In genomic region chr11:80297808-80298460, GRCh38 we compare ENCODE assay signal across 16 cellular contexts.
DNase-seq lines count a peak whose midpoint lies in the region; TF ChIP-seq lines count a peak whose summit lies in the region.
"Had no signal": no experiment of that assay in that cellular context is flagged by ENCODE, and none has a peak within 500 bp of the region (broad histone marks: within the 10 kb centered on the region; RNA-seq: fewer than 3 reads in every experiment).

No MANE protein-coding gene starts in this region.

- no peaks in the 10 kb centered on the region for H3K4me1 ChIP-seq in transverse colon
- H3K4me1 ChIP-seq: tibial artery had no signal

- H3K9me3 ChIP-seq in transverse colon = no peaks in the 10 kb centered on the region
- H3K9me3 ChIP-seq: tibial artery had no signal

- H3K36me3 ChIP-seq in transverse colon = no peaks in the 10 kb centered on the region
- H3K36me3 ChIP-seq: tibial artery had no signal

- H3K27me3 ChIP-seq in transverse colon = no peaks in the 10 kb centered on the region
- H3K27me3 ChIP-seq: tibial artery had no signal

- no peak overlapping the region for H3K4me3 ChIP-seq in astrocyte of the cerebellum (ENCODE audit: low read depth, low read length)
- H3K4me3 ChIP-seq in transverse colon = no peak overlapping the region
- H3K4me3 ChIP-seq: GM12878, tibial artery had no signal

- intact Hi-C loops in transverse colon (cut with DNase I; ENCODE audit: low total_unique reads) = no loop called here

- DNase-seq in ACHN = peak; percentile 22
- DNase-seq in HT-29 (ENCODE audit: low spot score) = peak; percentile 61
- DNase-seq in astrocyte of the cerebellum (ENCODE audit: low read depth) = peak; percentile 58
- DNase-seq in glomerular endothelial cell (ENCODE audit: extremely low read depth, low read depth, low spot score) = peak; percentile 10
- no peak for DNase-seq in transverse colon
- no peak for DNase-seq in stimulated activated CD4-positive, alpha-beta T cell treated with anti-CD3 and anti-CD28 coated beads, Interleukin-4, amount 100 ng/mL, for 1 hour
- DNase-seq in NCI-H2029 (lab: John Stamatoyannopoulos, UW) = no peak
- DNase-seq in DMS153 treated with DMSO at 0.1 percent for 48 hours (lab: John Stamatoyannopoulos, UW; ENCODE audit: unreplicated experiment) = no peak
- DNase-seq: activated effector memory CD4-positive, alpha-beta T cell treated with Interleukin-2 at 50 U/mL for 16 hours; DMS79 treated with DMSO at 0.1 percent for 48 hours; erythroblast; NCI-H1694; NCI-H774; SHP77 treated with DMSO at 0.1 percent for 48 hours; tibial artery had no signal

- 49 to 62% methylated on average over 3 of the region's 3 CpGs for WGBS in transverse colon (ENCODE audit: low coverage in 1 of 2), 2 donors

- TF ChIP-seq EP300 in transverse colon (IDR thresholded peaks at IDR 0.05; ENCODE audit: low read depth) = no peak

- no peak for TF ChIP-seq POLR2A in transverse colon (IDR thresholded peaks at IDR 0.05)

- in situ Hi-C loops in ACHN (cut with HindIII; ENCODE audit: low pct_ligation_motif_present, low pct_unique_long_range_greater_than_20kb, low sequenced_read_pairs) (no loop called here), astrocyte of the cerebellum (cut with HindIII; ENCODE audit: low sequenced_read_pairs) (no loop called here), transverse colon (cut with MboI; ENCODE audit: low pct_ligation_motif_present in 1 of 4, low pct_unique_long_range_greater_than_20kb in 1 of 4, low sequenced_read_pairs in 3 of 4) (no loop called here)

- H3K27ac ChIP-seq in transverse colon = no peak overlapping the region
- H3K27ac ChIP-seq: tibial artery had no signal

- TF ChIP-seq CTCF in astrocyte of the cerebellum (IDR thresholded peaks at IDR 0.05; ENCODE audit: low read depth, low read length, missing control alignments) (no peak), transverse colon (IDR thresholded peaks at IDR 0.05) (no peak)

Comparison
In these comparisons a context has a peak if more than half of its experiments do, and no peak if none do; other contexts are left out.
1. DNase-seq: peak in ACHN (single experiment), HT-29 (single experiment), astrocyte of the cerebellum (single experiment) and glomerular endothelial cell (single experiment); none in transverse colon (single experiment), stimulated activated CD4-positive, alpha-beta T cell treated with anti-CD3 and anti-CD28 coated beads, Interleukin-4, amount 100 ng/mL, for 1 hour (single experiment), NCI-H2029 (single experiment) and DMS153 treated with DMSO at 0.1 percent for 48 hours (single experiment).